In the genomic region with DNA sequence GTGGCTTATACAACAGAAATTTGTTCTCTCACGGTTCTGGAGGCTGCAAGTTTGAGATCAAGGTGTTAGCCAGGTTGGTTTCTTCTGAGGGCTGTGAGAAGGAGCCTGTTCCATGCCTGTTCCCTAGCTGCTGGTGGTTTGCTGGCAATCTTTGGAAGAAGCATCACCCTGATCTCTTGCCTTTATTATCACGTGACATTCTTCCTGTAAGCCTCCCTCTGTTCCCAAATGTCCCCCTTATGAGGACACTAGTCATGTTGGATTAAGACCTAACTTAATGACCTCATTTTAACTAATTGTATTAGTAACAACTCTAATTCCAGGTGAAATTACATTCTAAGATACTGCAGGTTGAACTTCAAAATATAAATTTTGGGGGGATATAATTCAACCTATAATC, we compare ENCODE assay signal across 27 cellular contexts.
"Had no signal": no experiment of that assay in that cellular context is flagged by ENCODE, and none has a peak within 500 bp of the region (broad histone marks: within the 10 kb centered on the region; RNA-seq: fewer than 3 reads in every experiment).

No MANE protein-coding gene starts in this region.

- H3K4me1 ChIP-seq: gastrocnemius medialis, left lung, lower lobe of right lung had no signal

- H3K27ac Mint-ChIP-seq: mesothelial cell of epicardium, naive B cell had no signal

- H3K9me3 Mint-ChIP-seq: mesothelial cell of epicardium, naive B cell had no signal

- H3K36me3 ChIP-seq: esophagus squamous epithelium, gastrocnemius medialis, heart right ventricle, left lung, lower lobe of right lung had no signal

- ATAC-seq: esophagus mucosa, gastrocnemius medialis, heart right ventricle, left cardiac atrium, left lung, left ventricle myocardium superior, lower lobe of right lung, mucosa of descending colon had no signal

- DNase-seq: dermis blood vessel endothelial cell; dorsolateral prefrontal cortex; effector CD4-positive, alpha-beta T cell; effector memory CD4-positive, alpha-beta T cell; erythroblast; esophagus squamous epithelium; foreskin fibroblast; foreskin melanocyte; gastrocnemius medialis; glutamatergic neuron; head of caudate nucleus; heart right ventricle; hippocampal formation; left cardiac atrium; left lung; left ventricle myocardium superior; lower lobe of right lung; mesenchymal stem cell; mucosa of descending colon; naive B cell had no signal

- H3K4me3 Mint-ChIP-seq: mesothelial cell of epicardium, naive B cell had no signal

- H3K27ac ChIP-seq: coronary artery, dorsolateral prefrontal cortex, epithelial cell of prostate, esophagus squamous epithelium, gastrocnemius medialis, heart right ventricle, left lung, lower lobe of right lung had no signal

- H3K36me3 Mint-ChIP-seq: mesothelial cell of epicardium, naive B cell had no signal

- H3K4me3 ChIP-seq: coronary artery, dorsolateral prefrontal cortex, esophagus squamous epithelium, gastrocnemius medialis, heart right ventricle, left lung, lower lobe of right lung, mucosa of descending colon had no signal

- H3K27me3 ChIP-seq: dorsolateral prefrontal cortex, esophagus squamous epithelium, gastrocnemius medialis, left lung had no signal

- FAIRE-seq: colon, islet of Langerhans, keratinocyte had no signal

- H3K9me3 ChIP-seq: esophagus squamous epithelium, gastrocnemius medialis, heart right ventricle, left lung, lower lobe of right lung, mucosa of descending colon had no signal

- H3K4me1 Mint-ChIP-seq: naive B cell had no signal
